10 cellular contexts compared by ENCODE assay signal in genomic region chr12:124498870-124499753, GRCh38.
A peak's percentile ranks its signal among the peaks of the same experiment; 100 is the strongest.
DNase-seq lines count a peak whose midpoint lies in the region; ATAC-seq and TF ChIP-seq lines count a peak whose summit lies in the region.
"Had no signal": no experiment of that assay in that cellular context is flagged by ENCODE, and none has a peak within 500 bp of the region (broad histone marks: within the 10 kb centered on the region; RNA-seq: fewer than 3 reads in every experiment).

No MANE protein-coding gene starts in this region.

- H3K36me3 ChIP-seq in mammary epithelial cell (ENCODE audit: insufficient read depth, low read length): no peaks in the 10 kb centered on the region
- H3K36me3 ChIP-seq in colonic mucosa: no peaks in the 10 kb centered on the region
- H3K36me3 ChIP-seq in uterus: no peaks in the 10 kb centered on the region

- H4K20me1 ChIP-seq in mammary epithelial cell (ENCODE audit: insufficient read depth, low read length): no peaks in the 10 kb centered on the region

- H3K4me1 ChIP-seq in mammary epithelial cell (ENCODE audit: insufficient read depth, low read length) (peaks cover 53% of the 10 kb centered on the region), colonic mucosa (peaks cover 7% of the 10 kb centered on the region), uterus (peaks cover 0 to 27% of the 10 kb centered on the region in 2 donors)

- intact Hi-C loops in MCF 10A (cut with micrococcal nuclease) (no loop called here), mammary epithelial cell (cut with micrococcal nuclease) (no loop called here), colonic mucosa (cut with DNase I) (no loop called here), uterus (cut with DNase I; ENCODE audit: low total_unique reads) (no loop called here)

- in situ Hi-C loops in mammary epithelial cell (cut with MboI; ENCODE audit: low sequenced_read_pairs in 2 of 2): no loop called here

- H3K4me2 ChIP-seq in mammary epithelial cell (ENCODE audit: insufficient read depth, low read depth, low read length): no peak overlapping the region

- peaks cover 100% of the 10 kb centered on the region for H3K79me2 ChIP-seq in mammary epithelial cell (ENCODE audit: insufficient read depth, low read length)

- no peak for TF ChIP-seq CTCF in MCF 10A (IDR thresholded peaks at IDR 0.05; ENCODE audit: unreplicated experiment)
- TF ChIP-seq CTCF in mammary epithelial cell (conservative IDR thresholded peaks at IDR 0.05 in 1 of 2, IDR thresholded peaks at IDR 0.05 in 1 of 2; ENCODE audit: extremely low read depth in 1 of 2, insufficient read depth in 1 of 2, low read depth in 1 of 2, low read length in 2 of 2): no peak
- no peak for TF ChIP-seq CTCF in colonic mucosa (IDR thresholded peaks at IDR 0.05)
- no peak for TF ChIP-seq CTCF in uterus (IDR thresholded peaks at IDR 0.05)

- no peaks in the 10 kb centered on the region for H3K27me3 Mint-ChIP-seq in MCF 10A (ENCODE audit: insufficient read depth, unreplicated experiment)
- no peaks in the 10 kb centered on the region for H3K27me3 Mint-ChIP-seq in naive B cell

- H3K27me3 ChIP-seq in mammary epithelial cell (ENCODE audit: insufficient read depth, low read length): no peaks in the 10 kb centered on the region
- no peaks in the 10 kb centered on the region for H3K27me3 ChIP-seq in colonic mucosa
- H3K27me3 ChIP-seq in uterus: no peaks in the 10 kb centered on the region

- H3K9ac ChIP-seq in mammary epithelial cell (ENCODE audit: insufficient read depth, low read length) (no peak overlapping the region), colonic mucosa (ENCODE audit: low read depth in 2 of 2, low read length in 2 of 2) (no peak overlapping the region)

- ATAC-seq in naive B cell (ENCODE audit: low read depth in 2 of 2) (no peak), GM19455 (IDR thresholded peaks at IDR 0.05; ENCODE audit: unreplicated experiment) (no peak), HG03175 (IDR thresholded peaks at IDR 0.05; ENCODE audit: unreplicated experiment) (no peak)

- POLR2A ChIA-PET in MCF 10A (lab: Yijun Ruan, JAX): no interaction called here

- H3K36me3 Mint-ChIP-seq in MCF 10A (ENCODE audit: insufficient read depth, unreplicated experiment) (peaks cover 27% of the 10 kb centered on the region), naive B cell (peaks cover 0 to 8% of the 10 kb centered on the region in 2 donors)

- peaks cover 32% of the 10 kb centered on the region for H3K4me1 Mint-ChIP-seq in MCF 10A (ENCODE audit: insufficient read depth, unreplicated experiment)
- peaks cover 57 to 77% (median 77%) of the 10 kb centered on the region in 3 donors for H3K4me1 Mint-ChIP-seq in naive B cell

- H3K27ac ChIP-seq in mammary epithelial cell (ENCODE audit: insufficient read depth, low read depth, low read length): no peak overlapping the region
- H3K27ac ChIP-seq in colonic mucosa: peak overlapping the region; percentile 36
- peak overlapping the region; percentile 22 to 52 for H3K27ac ChIP-seq in uterus

- H3K9me3 Mint-ChIP-seq in MCF 10A (ENCODE audit: unreplicated experiment) (no peaks in the 10 kb centered on the region), naive B cell (peaks cover 0 to 3% (median 0%) of the 10 kb centered on the region in 7 donors)

- no peak overlapping the region for H2AFZ ChIP-seq in mammary epithelial cell (ENCODE audit: low read depth, low read length)

- TF ChIP-seq POLR2A in uterus (IDR thresholded peaks at IDR 0.05): no peak

- CTCF ChIA-PET in MCF 10A (lab: Yijun Ruan, JAX) (no interaction called here), mammary epithelial cell (lab: Charles Lee; ENCODE audit: low non-redundant PET) (no interaction called here)

- no peak for DNase-seq in MCF 10A (ENCODE audit: unreplicated experiment)
- DNase-seq in mammary epithelial cell: no peak
- no peak for DNase-seq in colonic mucosa
- no peak for DNase-seq in naive B cell
- no peak for DNase-seq in uterus
- DNase-seq in MV-4-11 (lab: John Stamatoyannopoulos, UW): no peak
- DNase-seq: left cardiac atrium, NCI-H187 had no signal

- 82% methylated on average over 16 of the region's 26 CpGs for WGBS in mammary epithelial cell (ENCODE audit: low coverage, missing lambda C conversion rate)

- no peak overlapping the region for H3K4me3 ChIP-seq in mammary epithelial cell (replicated peaks in 1 of 3; ENCODE audit: insufficient read depth in 1 of 3, low read depth in 2 of 3, low read length in 3 of 3)
- H3K4me3 ChIP-seq in colonic mucosa: no peak overlapping the region
- no peak overlapping the region for H3K4me3 ChIP-seq in uterus

- H3K27ac Mint-ChIP-seq in MCF 10A (ENCODE audit: low read depth, unreplicated experiment): no peak overlapping the region
- H3K27ac Mint-ChIP-seq in naive B cell: peak overlapping the region; percentile 35 to 64 (median 56)

- dilution Hi-C loops in mammary epithelial cell (cut with HindIII; ENCODE audit: low sequenced_read_pairs): loop anchor here (5.0 to 10.0 kb wide), 4 partner anchors 57 to 238 kb away; no protein-coding TSS in a partner anchor

- BruUV-seq in MCF 10A (replicated peaks; lab: Mats Ljungman, UMichigan) (no TSS peak), mammary epithelial cell (replicated peaks; lab: Mats Ljungman, UMichigan) (no TSS peak)

- H3K4me3 Mint-ChIP-seq in MCF 10A (ENCODE audit: unreplicated experiment): peak overlapping the region; percentile 10
- H3K4me3 Mint-ChIP-seq in naive B cell: peak overlapping the region in 1 of 8 donors; percentile 73

- H3K9me3 ChIP-seq in mammary epithelial cell (replicated peaks; ENCODE audit: insufficient read depth, low read length): no peaks in the 10 kb centered on the region
- H3K9me3 ChIP-seq in colonic mucosa: no peaks in the 10 kb centered on the region
- H3K9me3 ChIP-seq in uterus: no peaks in the 10 kb centered on the region
